Comparison of ENCODE assay signal across 33 cellular contexts in the genomic region with DNA sequence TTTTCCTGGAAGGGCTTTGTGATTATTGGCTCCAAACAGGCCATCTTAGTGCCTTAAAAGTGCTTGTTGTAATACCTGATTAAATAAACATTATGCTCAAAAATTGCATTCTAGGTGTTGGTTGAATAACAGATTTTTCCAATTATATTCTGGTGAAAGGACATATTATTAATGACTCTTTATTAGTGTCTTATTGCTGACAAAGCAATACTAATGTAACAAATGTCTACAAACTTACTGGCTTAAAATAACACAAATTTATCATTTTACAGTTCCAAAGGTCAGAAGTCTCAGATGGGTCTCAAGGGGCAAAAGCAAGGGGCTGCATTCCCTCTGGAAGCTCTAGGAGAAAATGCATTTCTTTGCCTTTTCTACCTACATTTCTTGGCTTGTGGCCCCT.
"Had no signal": no experiment of that assay in that cellular context is flagged by ENCODE, and none has a peak within 500 bp of the region (broad histone marks: within the 10 kb centered on the region; RNA-seq: fewer than 3 reads in every experiment).

No MANE protein-coding gene starts in this region.

- FAIRE-seq: astrocyte, TTC549 had no signal

- ATAC-seq: activated CD8-positive, alpha-beta T cell treated with anti-CD3 and anti-CD28 coated beads for 36 hours; activated naive CD4-positive, alpha-beta T cell treated with anti-CD3 and anti-CD28 coated beads, Interleukin-2, amount 50 U/mL, for 72 hours; activated T-cell treated with anti-CD3 and anti-CD28 coated beads, Interleukin-2, amount 50 U/mL, for 4 hours; activated T-cell treated with anti-CD3 and anti-CD28 coated beads, Interleukin-2, amount 50 U/mL, for 72 hours; activated T-helper 17 cell treated with anti-CD3 and anti-CD28 coated beads, Interleukin-2, amount 50 U/mL, for 72 hours; body of pancreas had no signal

- H3K27ac ChIP-seq: adrenal gland, body of pancreas, brain microvascular endothelial cell, breast epithelium, VCaP had no signal

- H3K27me3 ChIP-seq: adrenal gland, body of pancreas, brain microvascular endothelial cell, breast epithelium had no signal

- H3K4me1 ChIP-seq: adrenal gland, body of pancreas, breast epithelium had no signal

- H3K4me3 ChIP-seq: adrenal gland, body of pancreas, breast epithelium had no signal

- DNase-seq: activated B cell treated with CpG ODN at 0.5 μM for 24 hours; activated CD4-positive, alpha-beta memory T cell treated with anti-CD3 and anti-CD28 coated beads for 36 hours; activated CD4-positive, alpha-beta T cell treated with anti-CD3 and anti-CD28 coated beads for 4 hours; activated CD4-positive, alpha-beta T cell treated with anti-CD3 and anti-CD28 coated beads, Interleukin-2, amount 10 ng/mL, durations not matched to agents 24 days and 14 days; activated CD4-positive, alpha-beta T cell treated with anti-CD3 and anti-CD28 coated beads, Interleukin-2, amount 50 U/mL, for 1 hour; activated CD4-positive, alpha-beta T cell treated with anti-CD3 and anti-CD28 coated beads, Interleukin-2, amount 50 U/mL, for 4 hours; activated CD4-positive, CD25-positive, alpha-beta regulatory T cell treated with anti-CD3 and anti-CD28 coated beads, Interleukin-2, amount 50 U/mL, for 72 hours; activated CD8-positive, alpha-beta memory T cell treated with anti-CD3 and anti-CD28 coated beads, Interleukin-2, amount 50 U/mL, for 4 hours; activated CD8-positive, alpha-beta T cell treated with anti-CD3 and anti-CD28 coated beads for 36 hours; activated effector memory CD4-positive, alpha-beta T cell treated with anti-CD3 and anti-CD28 coated beads, Interleukin-2, amount 50 U/mL, for 16 hours; activated gamma-delta T cell treated with Interleukin-2 at 50 U/mL for 16 hours; activated naive CD4-positive, alpha-beta T cell; activated naive CD4-positive, alpha-beta T cell treated with anti-CD3 and anti-CD28 coated beads for 36 hours; activated naive CD4-positive, alpha-beta T cell treated with anti-CD3 and anti-CD28 coated beads, Interleukin-2, amount 50 U/mL, for 16 hours; activated naive CD8-positive, alpha-beta T cell treated with anti-CD3 and anti-CD28 coated beads for 36 hours; activated T-cell treated with anti-CD3 and anti-CD28 coated beads for 4 hours; activated T-cell treated with anti-CD3 and anti-CD28 coated beads, Interleukin-2, amount 50 U/mL, for 1 hour; activated T-cell treated with anti-CD3 and anti-CD28 coated beads, Interleukin-2, amount 50 U/mL, for 4 hours; activated T-cell treated with anti-CD3 and anti-CD28 coated beads, Interleukin-2, amount 50 U/mL, for 72 hours; adrenal gland; amniotic stem cell; aorta; body of pancreas; brain microvascular endothelial cell; central memory CD4-positive, alpha-beta T cell; T-helper 2 cell; T-helper 9 cell had no signal

- H3K9me3 ChIP-seq: adrenal gland, body of pancreas had no signal

- H3K36me3 ChIP-seq: adrenal gland, brain microvascular endothelial cell, breast epithelium had no signal
